In genomic region chr20:37524859-37525708, GRCh38 we compare ENCODE assay signal across 9 cellular contexts. TPM values are rescaled to one million over a fixed set of nuclear protein-coding genes. Genes with fewer than 3 reads are reported as not detected.
DNase-seq lines count a peak whose midpoint lies in the region; ATAC-seq, FAIRE-seq and TF ChIP-seq lines count a peak whose summit lies in the region.
"Had no signal": no experiment of that assay in that cellular context is flagged by ENCODE, and none has a peak within 500 bp of the region (broad histone marks: within the 10 kb centered on the region; RNA-seq: fewer than 3 reads in every experiment).

No MANE protein-coding gene starts in this region.

- H3K4me1 ChIP-seq in PC-9 (replicated peaks; ENCODE audit: insufficient read depth) (peaks cover 41% of the 10 kb centered on the region), esophagus muscularis mucosa (peaks cover 55 to 82% (median 72%) of the 10 kb centered on the region in 4 donors), skeletal muscle tissue (ENCODE audit: control insufficient read depth in 3 of 3, insufficient read depth in 3 of 3, low read length in 3 of 3) (peaks cover 60 to 64% (median 61%) of the 10 kb centered on the region in 3 donors)

- 59% methylated on average over 6 of the region's 6 CpGs for WGBS in esophagus muscularis mucosa

- H3K36me3 ChIP-seq in PC-9 (ENCODE audit: low read depth) (no peaks in the 10 kb centered on the region), esophagus muscularis mucosa (peaks cover 0 to 5% (median 0%) of the 10 kb centered on the region in 4 donors), skeletal muscle tissue (ENCODE audit: control insufficient read depth in 3 of 3, insufficient read depth in 3 of 3, low read length in 3 of 3) (peaks cover 2 to 7% (median 3%) of the 10 kb centered on the region in 3 donors)

- peak overlapping the region; percentile 50 to 100 (median 69) for H3K9ac ChIP-seq in skeletal muscle tissue (ENCODE audit: low read depth in 1 of 3, low read length in 3 of 3)

- TF ChIP-seq CTCF in PC-9 (conservative IDR thresholded peaks at IDR 0.05) (no peak), esophagus muscularis mucosa (IDR thresholded peaks at IDR 0.05) (no peak)

- CTCF ChIA-PET in PC-9 (lab: Charles Lee), result interaction anchor here (0.6 kb wide), 1 partner anchor 255 kb away, joined by 8 read pairs; no protein-coding TSS in a partner anchor

- H3K9me3 ChIP-seq in PC-9 (ENCODE audit: insufficient read depth, low read depth) (no peaks in the 10 kb centered on the region), esophagus muscularis mucosa (no peaks in the 10 kb centered on the region), skeletal muscle tissue (ENCODE audit: control insufficient read depth in 3 of 3, low read length in 3 of 3) (no peaks in the 10 kb centered on the region)

- peaks cover 78% of the 10 kb centered on the region for H3K79me2 ChIP-seq in PC-9 (ENCODE audit: low read depth)

- POLR2A ChIA-PET in PC-9 (lab: Charles Lee; ENCODE audit: unreplicated experiment), result interaction anchor here (0.5 to 0.7 kb wide), 4 partner anchors 123 to 618 kb away, joined by 3 to 18 read pairs (median 6); no protein-coding TSS in a partner anchor

- H3K9me2 ChIP-seq in PC-9 (ENCODE audit: insufficient read depth), result no peaks in the 10 kb centered on the region

- peak overlapping the region; percentile 88; the same call in 1 of the 2 replicates for H3K4me3 ChIP-seq in PC-9
- peak overlapping the region in 2 of 4 donors; percentile 85 to 100 for H3K4me3 ChIP-seq in esophagus muscularis mucosa
- H3K4me3 ChIP-seq in skeletal muscle tissue (ENCODE audit: low read length in 3 of 3), result peak overlapping the region; percentile 93 to 96 (median 95)

- intact Hi-C loops in PC-9 (cut with micrococcal nuclease; ENCODE audit: unreplicated experiment) (loop anchor here (5.0 kb wide), 2 partner anchors 118 to 143 kb away; no protein-coding TSS in a partner anchor), esophagus muscularis mucosa (cut with DNase I) (no loop called here)

- H3K27ac ChIP-seq in PC-9 (peak overlapping the region; percentile 39), esophagus muscularis mucosa (replicated peaks in 1 of 4) (peak overlapping the region; percentile 31 to 97 (median 72)), skeletal muscle tissue (ENCODE audit: low read depth, low read length) (peak overlapping the region; percentile 99)

- no TSS peak for BruUV-seq in PC-9 (replicated peaks; lab: Mats Ljungman, UMichigan)

- no peak overlapping the region for H2AFZ ChIP-seq in PC-9

- H3F3A ChIP-seq in PC-9 (ENCODE audit: insufficient read depth, low read depth), result peaks cover 17% of the 10 kb centered on the region

- peak; percentile 11 for FAIRE-seq in GM19239 (lab: Jason Lieb, UNC)

- H4K20me1 ChIP-seq in PC-9 (ENCODE audit: insufficient read depth), result peaks cover 47% of the 10 kb centered on the region

- no peak for ATAC-seq in GM19035 (IDR thresholded peaks at IDR 0.05; ENCODE audit: unreplicated experiment)
- no peak for ATAC-seq in HG03139 (IDR thresholded peaks at IDR 0.05; ENCODE audit: unreplicated experiment)
- ATAC-seq in HG02840 (IDR thresholded peaks at IDR 0.05; ENCODE audit: low FRiP score, unreplicated experiment), result no peak

- TF ChIP-seq EP300 in esophagus muscularis mucosa (IDR thresholded peaks at IDR 0.05), result no peak

- peak overlapping the region; percentile 84 for H3K4me2 ChIP-seq in PC-9

- TF ChIP-seq POLR2A in esophagus muscularis mucosa (IDR thresholded peaks at IDR 0.05; ENCODE audit: low read depth), result no peak

- no peaks in the 10 kb centered on the region for H3K27me3 ChIP-seq in PC-9 (ENCODE audit: insufficient read depth, low read depth)
- no peaks in the 10 kb centered on the region for H3K27me3 ChIP-seq in esophagus muscularis mucosa
- no peaks in the 10 kb centered on the region for H3K27me3 ChIP-seq in skeletal muscle tissue (ENCODE audit: control insufficient read depth in 3 of 3, insufficient read depth in 3 of 3, low read length in 3 of 3)

- DNase-seq in GM19239 (ENCODE audit: insufficient read length, low spot score), result no peak
- peak; percentile 85 to 91 for DNase-seq in PC-9
- DNase-seq in esophagus muscularis mucosa (ENCODE audit: extremely low spot score), result no peak
- DNase-seq in GM19240 (ENCODE audit: insufficient read length, low spot score), result no peak

RNA-seq across cellular contexts. Expression of gene BLCAP, which starts 2.6 kb away (rescaled TPM):
- total RNA-seq in PC-9 (2021), result 99.9 and 109 TPM in 2 replicates
- total RNA-seq in esophagus muscularis mucosa, result 10 to 100 TPM; 41.9 to 59.6 (median 50.9) TPM
- total RNA-seq in skeletal muscle tissue, result 241 TPM

RNA-seq across cellular contexts. Expression of gene NNAT, which starts 4.0 kb away (rescaled TPM):
- total RNA-seq in PC-9 (2021) (not detected in 2 replicates), esophagus muscularis mucosa (10 to 100 TPM in 1 of 4 donors, 1 to 10 TPM in 3; 2.6 to 14.1 (median 9.1) TPM), skeletal muscle tissue (133 TPM)
- total RNA-seq: mononuclear cell had no signal

Comparison
In these comparisons a context has a peak if more than half of its experiments do, and no peak if none do; other contexts are left out.
1. DNase-seq: peak in PC-9 (2 of 2); none in GM19239 (single experiment), esophagus muscularis mucosa (single experiment) and GM19240 (single experiment).
2. H3K27ac ChIP-seq: peak in every context shown above with its lines; median percentile 99 in skeletal muscle tissue; 72 in esophagus muscularis mucosa; 39 in PC-9.